Comparison of ENCODE assay signal across 1 cellular context in the genomic region with DNA sequence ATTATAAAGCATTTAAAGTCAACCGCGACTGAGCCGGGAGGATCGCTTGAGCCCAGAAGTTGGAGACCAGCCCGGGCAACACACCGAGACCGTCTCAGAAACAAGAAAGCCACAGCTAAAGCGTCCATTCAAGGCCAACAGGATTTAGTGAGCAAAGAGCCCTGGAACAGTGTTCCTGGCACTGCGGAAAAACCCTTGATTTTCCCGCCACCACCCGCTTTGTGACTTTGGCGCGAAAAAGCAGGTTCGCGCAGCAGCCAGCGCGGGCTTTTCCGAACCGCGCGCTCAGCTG.
TF ChIP-seq lines count a peak whose summit lies in the region.

No MANE protein-coding gene starts in this region.

TF ChIP-seq in WTC11, 78 proteins besides CTCF, POLR2A, EP300 and RAD21 (continued from another document and continues in another):
- TF ChIP-seq PRRX2 (CRISPR knock-in tag; IDR thresholded peaks at IDR 0.05), result no peak
- TF ChIP-seq CBFB (CRISPR knock-in tag; IDR thresholded peaks at IDR 0.05; ENCODE audit: low read depth), result 0 out of 2 replicates have a peak, but pooled peaks have one; percentile 88
- TF ChIP-seq, protein P1, sequence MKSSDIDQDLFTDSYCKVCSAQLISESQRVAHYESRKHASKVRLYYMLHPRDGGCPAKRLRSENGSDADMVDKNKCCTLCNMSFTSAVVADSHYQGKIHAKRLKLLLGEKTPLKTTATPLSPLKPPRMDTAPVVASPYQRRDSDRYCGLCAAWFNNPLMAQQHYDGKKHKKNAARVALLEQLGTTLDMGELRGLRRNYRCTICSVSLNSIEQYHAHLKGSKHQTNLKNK (CRISPR knock-in tag; IDR thresholded peaks at IDR 0.05), result no peak
- TF ChIP-seq, protein P2, sequence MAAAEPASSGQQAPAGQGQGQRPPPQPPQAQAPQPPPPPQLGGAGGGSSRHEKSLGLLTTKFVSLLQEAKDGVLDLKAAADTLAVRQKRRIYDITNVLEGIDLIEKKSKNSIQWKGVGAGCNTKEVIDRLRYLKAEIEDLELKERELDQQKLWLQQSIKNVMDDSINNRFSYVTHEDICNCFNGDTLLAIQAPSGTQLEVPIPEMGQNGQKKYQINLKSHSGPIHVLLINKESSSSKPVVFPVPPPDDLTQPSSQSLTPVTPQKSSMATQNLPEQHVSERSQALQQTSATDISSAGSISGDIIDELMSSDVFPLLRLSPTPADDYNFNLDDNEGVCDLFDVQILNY (CRISPR knock-in tag; IDR thresholded peaks at IDR 0.05), result peak; percentile 100; the same call in 1 of the 2 replicates
- no peak; the same call in 1 of the 2 replicates for TF ChIP-seq ELF4 (CRISPR knock-in tag; IDR thresholded peaks at IDR 0.05; ENCODE audit: low read depth)
- TF ChIP-seq RORB (CRISPR knock-in tag; IDR thresholded peaks at IDR 0.05), result no peak
- TF ChIP-seq, protein P3, sequence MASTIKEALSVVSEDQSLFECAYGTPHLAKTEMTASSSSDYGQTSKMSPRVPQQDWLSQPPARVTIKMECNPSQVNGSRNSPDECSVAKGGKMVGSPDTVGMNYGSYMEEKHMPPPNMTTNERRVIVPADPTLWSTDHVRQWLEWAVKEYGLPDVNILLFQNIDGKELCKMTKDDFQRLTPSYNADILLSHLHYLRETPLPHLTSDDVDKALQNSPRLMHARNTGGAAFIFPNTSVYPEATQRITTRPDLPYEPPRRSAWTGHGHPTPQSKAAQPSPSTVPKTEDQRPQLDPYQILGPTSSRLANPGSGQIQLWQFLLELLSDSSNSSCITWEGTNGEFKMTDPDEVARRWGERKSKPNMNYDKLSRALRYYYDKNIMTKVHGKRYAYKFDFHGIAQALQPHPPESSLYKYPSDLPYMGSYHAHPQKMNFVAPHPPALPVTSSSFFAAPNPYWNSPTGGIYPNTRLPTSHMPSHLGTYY (CRISPR knock-in tag; IDR thresholded peaks at IDR 0.05), result no peak
- peak; percentile 80 for TF ChIP-seq ZNF263 (CRISPR knock-in tag; IDR thresholded peaks at IDR 0.05; ENCODE audit: low read depth)
- peak; percentile 93 for TF ChIP-seq TCF7 (CRISPR knock-in tag; IDR thresholded peaks at IDR 0.05; ENCODE audit: low read depth)
- no peak for TF ChIP-seq EMX1 (CRISPR knock-in tag; IDR thresholded peaks at IDR 0.05)
- TF ChIP-seq CREB1 (CRISPR knock-in tag; IDR thresholded peaks at IDR 0.05), result peak; percentile 83
- TF ChIP-seq ZNF416 (CRISPR knock-in tag; IDR thresholded peaks at IDR 0.05), result no peak
- no peak for TF ChIP-seq AR (CRISPR knock-in tag; IDR thresholded peaks at IDR 0.05)
- no peak for TF ChIP-seq ZNF121 (CRISPR knock-in tag; IDR thresholded peaks at IDR 0.05)
- TF ChIP-seq, protein P4, sequence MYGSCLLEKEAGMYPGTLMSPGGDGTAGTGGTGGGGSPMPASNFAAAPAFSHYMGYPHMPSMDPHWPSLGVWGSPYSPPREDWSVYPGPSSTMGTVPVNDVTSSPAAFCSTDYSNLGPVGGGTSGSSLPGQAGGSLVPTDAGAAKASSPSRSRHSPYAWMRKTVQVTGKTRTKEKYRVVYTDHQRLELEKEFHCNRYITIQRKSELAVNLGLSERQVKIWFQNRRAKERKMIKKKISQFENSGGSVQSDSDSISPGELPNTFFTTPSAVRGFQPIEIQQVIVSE (CRISPR knock-in tag; IDR thresholded peaks at IDR 0.05; ENCODE audit: borderline replicate concordance), result no peak
- TF ChIP-seq, protein P5, sequence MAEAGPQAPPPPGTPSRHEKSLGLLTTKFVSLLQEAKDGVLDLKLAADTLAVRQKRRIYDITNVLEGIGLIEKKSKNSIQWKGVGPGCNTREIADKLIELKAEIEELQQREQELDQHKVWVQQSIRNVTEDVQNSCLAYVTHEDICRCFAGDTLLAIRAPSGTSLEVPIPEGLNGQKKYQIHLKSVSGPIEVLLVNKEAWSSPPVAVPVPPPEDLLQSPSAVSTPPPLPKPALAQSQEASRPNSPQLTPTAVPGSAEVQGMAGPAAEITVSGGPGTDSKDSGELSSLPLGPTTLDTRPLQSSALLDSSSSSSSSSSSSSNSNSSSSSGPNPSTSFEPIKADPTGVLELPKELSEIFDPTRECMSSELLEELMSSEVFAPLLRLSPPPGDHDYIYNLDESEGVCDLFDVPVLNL (CRISPR knock-in tag; IDR thresholded peaks at IDR 0.05; ENCODE audit: borderline replicate concordance, low read depth), result peak; percentile 99
- peak; percentile 97; the same call in 1 of the 2 replicates for TF ChIP-seq ZNF232 (CRISPR knock-in tag; IDR thresholded peaks at IDR 0.05)
- TF ChIP-seq, protein P6, sequence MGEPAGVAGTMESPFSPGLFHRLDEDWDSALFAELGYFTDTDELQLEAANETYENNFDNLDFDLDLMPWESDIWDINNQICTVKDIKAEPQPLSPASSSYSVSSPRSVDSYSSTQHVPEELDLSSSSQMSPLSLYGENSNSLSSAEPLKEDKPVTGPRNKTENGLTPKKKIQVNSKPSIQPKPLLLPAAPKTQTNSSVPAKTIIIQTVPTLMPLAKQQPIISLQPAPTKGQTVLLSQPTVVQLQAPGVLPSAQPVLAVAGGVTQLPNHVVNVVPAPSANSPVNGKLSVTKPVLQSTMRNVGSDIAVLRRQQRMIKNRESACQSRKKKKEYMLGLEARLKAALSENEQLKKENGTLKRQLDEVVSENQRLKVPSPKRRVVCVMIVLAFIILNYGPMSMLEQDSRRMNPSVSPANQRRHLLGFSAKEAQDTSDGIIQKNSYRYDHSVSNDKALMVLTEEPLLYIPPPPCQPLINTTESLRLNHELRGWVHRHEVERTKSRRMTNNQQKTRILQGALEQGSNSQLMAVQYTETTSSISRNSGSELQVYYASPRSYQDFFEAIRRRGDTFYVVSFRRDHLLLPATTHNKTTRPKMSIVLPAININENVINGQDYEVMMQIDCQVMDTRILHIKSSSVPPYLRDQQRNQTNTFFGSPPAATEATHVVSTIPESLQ (CRISPR knock-in tag; IDR thresholded peaks at IDR 0.05), result no peak
- 0 out of 2 replicates have a peak, but pooled peaks have one; percentile 83 for TF ChIP-seq FOXJ3 (CRISPR knock-in tag; IDR thresholded peaks at IDR 0.05; ENCODE audit: borderline replicate concordance)
- no peak for TF ChIP-seq JAZF1 (CRISPR knock-in tag; IDR thresholded peaks at IDR 0.05)
- TF ChIP-seq MAX (CRISPR knock-in tag; IDR thresholded peaks at IDR 0.05), result no peak
- TF ChIP-seq CREM (CRISPR knock-in tag; IDR thresholded peaks at IDR 0.05), result no peak
- peak; percentile 97 for TF ChIP-seq TEAD1 (CRISPR knock-in tag; IDR thresholded peaks at IDR 0.05)
- no peak for TF ChIP-seq ETV6 (CRISPR knock-in tag; IDR thresholded peaks at IDR 0.05)
- TF ChIP-seq NFATC4 (CRISPR knock-in tag; IDR thresholded peaks at IDR 0.05), result no peak
- TF ChIP-seq, protein P7, sequence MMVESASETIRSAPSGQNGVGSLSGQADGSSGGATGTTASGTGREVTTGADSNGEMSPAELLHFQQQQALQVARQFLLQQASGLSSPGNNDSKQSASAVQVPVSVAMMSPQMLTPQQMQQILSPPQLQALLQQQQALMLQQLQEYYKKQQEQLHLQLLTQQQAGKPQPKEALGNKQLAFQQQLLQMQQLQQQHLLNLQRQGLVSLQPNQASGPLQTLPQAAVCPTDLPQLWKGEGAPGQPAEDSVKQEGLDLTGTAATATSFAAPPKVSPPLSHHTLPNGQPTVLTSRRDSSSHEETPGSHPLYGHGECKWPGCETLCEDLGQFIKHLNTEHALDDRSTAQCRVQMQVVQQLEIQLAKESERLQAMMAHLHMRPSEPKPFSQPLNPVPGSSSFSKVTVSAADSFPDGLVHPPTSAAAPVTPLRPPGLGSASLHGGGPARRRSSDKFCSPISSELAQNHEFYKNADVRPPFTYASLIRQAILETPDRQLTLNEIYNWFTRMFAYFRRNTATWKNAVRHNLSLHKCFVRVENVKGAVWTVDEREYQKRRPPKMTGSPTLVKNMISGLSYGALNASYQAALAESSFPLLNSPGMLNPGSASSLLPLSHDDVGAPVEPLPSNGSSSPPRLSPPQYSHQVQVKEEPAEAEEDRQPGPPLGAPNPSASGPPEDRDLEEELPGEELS (CRISPR knock-in tag; IDR thresholded peaks at IDR 0.05), result peak; percentile 96
- TF ChIP-seq ZNF425 (CRISPR knock-in tag; conservative IDR thresholded peaks at IDR 0.05), result no peak
- no peak; the same call in 1 of the 2 replicates for TF ChIP-seq FOXP1 (CRISPR knock-in tag; IDR thresholded peaks at IDR 0.05; ENCODE audit: borderline replicate concordance)
- no peak for TF ChIP-seq NFYB (CRISPR knock-in tag; conservative IDR thresholded peaks at IDR 0.05; ENCODE audit: low read depth)
- TF ChIP-seq, protein P8, sequence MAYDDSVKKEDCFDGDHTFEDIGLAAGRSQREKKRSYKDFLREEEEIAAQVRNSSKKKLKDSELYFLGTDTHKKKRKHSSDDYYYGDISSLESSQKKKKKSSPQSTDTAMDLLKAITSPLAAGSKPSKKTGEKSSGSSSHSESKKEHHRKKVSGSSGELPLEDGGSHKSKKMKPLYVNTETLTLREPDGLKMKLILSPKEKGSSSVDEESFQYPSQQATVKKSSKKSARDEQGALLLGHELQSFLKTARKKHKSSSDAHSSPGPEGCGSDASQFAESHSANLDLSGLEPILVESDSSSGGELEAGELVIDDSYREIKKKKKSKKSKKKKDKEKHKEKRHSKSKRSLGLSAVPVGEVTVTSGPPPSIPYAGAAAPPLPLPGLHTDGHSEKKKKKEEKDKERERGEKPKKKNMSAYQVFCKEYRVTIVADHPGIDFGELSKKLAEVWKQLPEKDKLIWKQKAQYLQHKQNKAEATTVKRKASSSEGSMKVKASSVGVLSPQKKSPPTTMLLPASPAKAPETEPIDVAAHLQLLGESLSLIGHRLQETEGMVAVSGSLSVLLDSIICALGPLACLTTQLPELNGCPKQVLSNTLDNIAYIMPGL (CRISPR knock-in tag; IDR thresholded peaks at IDR 0.05), result 0 out of 2 replicates have a peak, but pooled peaks have one; percentile 18
- TF ChIP-seq ZNF396 (CRISPR knock-in tag; IDR thresholded peaks at IDR 0.05; ENCODE audit: borderline replicate concordance), result no peak
- peak; percentile 96 for TF ChIP-seq SMAD4 (CRISPR knock-in tag; IDR thresholded peaks at IDR 0.05)
- TF ChIP-seq, protein P9, sequence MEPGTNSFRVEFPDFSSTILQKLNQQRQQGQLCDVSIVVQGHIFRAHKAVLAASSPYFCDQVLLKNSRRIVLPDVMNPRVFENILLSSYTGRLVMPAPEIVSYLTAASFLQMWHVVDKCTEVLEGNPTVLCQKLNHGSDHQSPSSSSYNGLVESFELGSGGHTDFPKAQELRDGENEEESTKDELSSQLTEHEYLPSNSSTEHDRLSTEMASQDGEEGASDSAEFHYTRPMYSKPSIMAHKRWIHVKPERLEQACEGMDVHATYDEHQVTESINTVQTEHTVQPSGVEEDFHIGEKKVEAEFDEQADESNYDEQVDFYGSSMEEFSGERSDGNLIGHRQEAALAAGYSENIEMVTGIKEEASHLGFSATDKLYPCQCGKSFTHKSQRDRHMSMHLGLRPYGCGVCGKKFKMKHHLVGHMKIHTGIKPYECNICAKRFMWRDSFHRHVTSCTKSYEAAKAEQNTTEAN (CRISPR knock-in tag; IDR thresholded peaks at IDR 0.05), result peak; percentile 85; the same call in 1 of the 2 replicates
- TF ChIP-seq, protein P10, sequence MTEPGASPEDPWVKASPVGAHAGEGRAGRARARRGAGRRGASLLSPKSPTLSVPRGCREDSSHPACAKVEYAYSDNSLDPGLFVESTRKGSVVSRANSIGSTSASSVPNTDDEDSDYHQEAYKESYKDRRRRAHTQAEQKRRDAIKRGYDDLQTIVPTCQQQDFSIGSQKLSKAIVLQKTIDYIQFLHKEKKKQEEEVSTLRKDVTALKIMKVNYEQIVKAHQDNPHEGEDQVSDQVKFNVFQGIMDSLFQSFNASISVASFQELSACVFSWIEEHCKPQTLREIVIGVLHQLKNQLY (CRISPR knock-in tag; IDR thresholded peaks at IDR 0.05), result no peak; the same call in 1 of the 2 replicates
- no peak for TF ChIP-seq TP53 (CRISPR knock-in tag; IDR thresholded peaks at IDR 0.05)
- TF ChIP-seq SMAD3 (CRISPR knock-in tag; IDR thresholded peaks at IDR 0.05; ENCODE audit: borderline replicate concordance), result peak; percentile 91
- TF ChIP-seq, protein P11, sequence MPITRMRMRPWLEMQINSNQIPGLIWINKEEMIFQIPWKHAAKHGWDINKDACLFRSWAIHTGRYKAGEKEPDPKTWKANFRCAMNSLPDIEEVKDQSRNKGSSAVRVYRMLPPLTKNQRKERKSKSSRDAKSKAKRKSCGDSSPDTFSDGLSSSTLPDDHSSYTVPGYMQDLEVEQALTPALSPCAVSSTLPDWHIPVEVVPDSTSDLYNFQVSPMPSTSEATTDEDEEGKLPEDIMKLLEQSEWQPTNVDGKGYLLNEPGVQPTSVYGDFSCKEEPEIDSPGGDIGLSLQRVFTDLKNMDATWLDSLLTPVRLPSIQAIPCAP (CRISPR knock-in tag; IDR thresholded peaks at IDR 0.05), result 0 out of 2 replicates have a peak, but pooled peaks have one; percentile 78
- peak; percentile 92 for TF ChIP-seq RELA (CRISPR knock-in tag; IDR thresholded peaks at IDR 0.05; ENCODE audit: borderline replicate concordance)
- TF ChIP-seq MYBL2 (CRISPR knock-in tag; IDR thresholded peaks at IDR 0.05), result no peak
- TF ChIP-seq GABPB1 (CRISPR knock-in tag; IDR thresholded peaks at IDR 0.05), result no peak; the same call in 1 of the 2 replicates
- peak; percentile 83 for TF ChIP-seq NR2C2 (CRISPR knock-in tag; IDR thresholded peaks at IDR 0.05)
